ENCODE assay signal across 13 cellular contexts in genomic region chr11:129249351-129249750, GRCh38. TPM values are rescaled to one million over a fixed set of nuclear protein-coding genes. Genes with fewer than 3 reads are reported as not detected.
DNase-seq lines count a peak whose midpoint lies in the region; ATAC-seq, FAIRE-seq and TF ChIP-seq lines count a peak whose summit lies in the region.
"Had no signal": no experiment of that assay in that cellular context is flagged by ENCODE, and none has a peak within 500 bp of the region (broad histone marks: within the 10 kb centered on the region; RNA-seq: fewer than 3 reads in every experiment).

No MANE protein-coding gene starts in this region.

- H3K4me1 ChIP-seq in fibroblast of lung (ENCODE audit: control insufficient read depth, extremely low read depth, insufficient read depth, low read length) (no peaks in the 10 kb centered on the region), gastrocnemius medialis (peaks cover 13 to 28% of the 10 kb centered on the region in 2 donors)
- H3K4me1 ChIP-seq: right atrium auricular region had no signal

- no peak for TF ChIP-seq CTCF in fibroblast of lung (conservative IDR thresholded peaks at IDR 0.05 in 1 of 2, IDR thresholded peaks at IDR 0.05 in 1 of 2; ENCODE audit: low read depth in 1 of 2, low read length in 2 of 2)
- no peak for TF ChIP-seq CTCF in gastrocnemius medialis (IDR thresholded peaks at IDR 0.05 in 4 of 5, conservative IDR thresholded peaks at IDR 0.05 in 1 of 5)
- no peak for TF ChIP-seq CTCF in GM20000 (IDR thresholded peaks at IDR 0.05; ENCODE audit: extremely low read depth, missing control alignments)

- H3K79me2 ChIP-seq in fibroblast of lung (ENCODE audit: control insufficient read depth, insufficient read depth, low read length), result no peaks in the 10 kb centered on the region

- no peak overlapping the region for H3K4me3 ChIP-seq in fibroblast of lung (replicated peaks in 1 of 4; ENCODE audit: control extremely low read depth in 1 of 4, insufficient read depth in 1 of 4, low read depth in 3 of 4, low read length in 4 of 4)
- no peak overlapping the region for H3K4me3 ChIP-seq in gastrocnemius medialis
- H3K4me3 ChIP-seq: right atrium auricular region had no signal

- no peak overlapping the region for H3K4me2 ChIP-seq in fibroblast of lung (ENCODE audit: extremely low read depth, insufficient read depth, low read length)

- H2AFZ ChIP-seq in fibroblast of lung (ENCODE audit: low read length), result no peak overlapping the region

- H3K9ac ChIP-seq in fibroblast of lung (ENCODE audit: insufficient read depth, low read length), result no peak overlapping the region

- H3K36me3 ChIP-seq in fibroblast of lung (ENCODE audit: control insufficient read depth, insufficient read depth, low read length) (no peaks in the 10 kb centered on the region), gastrocnemius medialis (no peaks in the 10 kb centered on the region)
- H3K36me3 ChIP-seq: right atrium auricular region had no signal

- TF ChIP-seq POLR2A in gastrocnemius medialis (IDR thresholded peaks at IDR 0.05), result no peak

- intact Hi-C loops in gastrocnemius medialis (cut with DNase I; ENCODE audit: low total_unique reads), result no loop called here
- intact Hi-C loops in left colon (cut with DNase I, micrococcal nuclease), result no loop called here

- FAIRE-seq in RCC 7860 (lab: Jason Lieb, UNC), result peak; percentile 87
- FAIRE-seq: endometrium had no signal

- DNase-seq in ELR (ENCODE audit: low read depth) (peak; percentile 91), RCC 7860 (ENCODE audit: low spot score) (peak; percentile 51), fibroblast of lung (ENCODE audit: low read depth in 2 of 2) (peak; percentile 89 to 96), gastrocnemius medialis (no peak), left colon (no peak), GM20000 (ENCODE audit: low spot score) (no peak), NCI-H1417 treated with DMSO at 0.1 percent for 48 hours (lab: John Stamatoyannopoulos, UW) (no peak)
- no peak for DNase-seq in activated T-cell treated with anti-CD3 and anti-CD28 coated beads, Interleukin-2, amount 50 U/mL, for 1 hour
- DNase-seq: activated T-cell treated with anti-CD3 and anti-CD28 coated beads for 4 hours, Caco-2, NCI-H82 had no signal

- H3K27ac ChIP-seq in fibroblast of lung (ENCODE audit: insufficient read depth, low read length), result no peak overlapping the region
- H3K27ac ChIP-seq in gastrocnemius medialis, result no peak overlapping the region
- H3K27ac ChIP-seq: right atrium auricular region had no signal

- no peaks in the 10 kb centered on the region for H3K27me3 ChIP-seq in fibroblast of lung (ENCODE audit: control insufficient read depth, insufficient read depth, low read length)
- no peaks in the 10 kb centered on the region for H3K27me3 ChIP-seq in gastrocnemius medialis
- H3K27me3 ChIP-seq: right atrium auricular region had no signal

- in situ Hi-C loops in gastrocnemius medialis (cut with MboI; ENCODE audit: low sequenced_read_pairs in 4 of 4), result no loop called here

- ATAC-seq in gastrocnemius medialis (peak; percentile 45 to 75), left colon (no peak)

- no peaks in the 10 kb centered on the region for H4K20me1 ChIP-seq in fibroblast of lung (ENCODE audit: control insufficient read depth, extremely low read depth, insufficient read depth, low read length)

- no peaks in the 10 kb centered on the region for H3K9me3 ChIP-seq in fibroblast of lung (ENCODE audit: control insufficient read depth, insufficient read depth, low read depth, low read length)
- H3K9me3 ChIP-seq in gastrocnemius medialis, result no peaks in the 10 kb centered on the region
- H3K9me3 ChIP-seq: Caco-2, right atrium auricular region had no signal

RNA-seq across cellular contexts. Expression of gene ARHGAP32, which starts 57.2 kb away (rescaled TPM):
- total RNA-seq in fibroblast of lung (8.7 and 9.6 TPM in 2 replicates), gastrocnemius medialis (10 to 100 TPM in 1 of 4 donors, 1 to 10 TPM in 3; 5.6 to 17.0 (median 7.8) TPM), left colon (10 to 100 TPM; 56.1 to 70.5 TPM)
- 4.0 and 5.7 TPM in 2 replicates for polyA plus RNA-seq in fibroblast of lung
- 2.7 and 2.9 TPM in 2 replicates for polyA plus RNA-seq in fibroblast of lung (2012)
- 3.7 and 8.2 TPM in 2 replicates for polyA minus RNA-seq in fibroblast of lung (ENCODE audit: low replicate concordance)

Comparison
In these comparisons a context has a peak if more than half of its experiments do, and no peak if none do; other contexts are left out.
1. DNase-seq: peak in ELR (single experiment), RCC 7860 (single experiment) and fibroblast of lung (2 of 2); none in gastrocnemius medialis (0 of 2), left colon (0 of 2), GM20000 (single experiment), activated T-cell treated with anti-CD3 and anti-CD28 coated beads, Interleukin-2, amount 50 U/mL, for 1 hour (single experiment) and NCI-H1417 treated with DMSO at 0.1 percent for 48 hours (single experiment).